Comparison of ENCODE assay signal across 8 cellular contexts in genomic region chr15:40073707-40074490, GRCh38. TPM values are rescaled to one million over a fixed set of nuclear protein-coding genes. Genes with fewer than 3 reads are reported as not detected.
DNase-seq lines count a peak whose midpoint lies in the region; ATAC-seq, FAIRE-seq and TF ChIP-seq lines count a peak whose summit lies in the region.
"Not testable (repeated sequence)": the region's sequence is repeated elsewhere in the genome, so short reads cannot be mapped to it uniquely, and the experiment has no call there.

No MANE protein-coding gene starts in this region.

- peak overlapping the region in 3 of 7 donors; percentile 2 to 55 (median 15) for H3K27ac Mint-ChIP-seq in CD4-positive, alpha-beta memory T cell
- H3K27ac Mint-ChIP-seq in activated CD4-positive, alpha-beta T cell treated with anti-CD3 and anti-CD28 coated beads, Interleukin-2, amount 10 ng/mL, durations not matched to agents 24 days and 14 days = peak overlapping the region; percentile 56
- peak overlapping the region; percentile 39 for H3K27ac Mint-ChIP-seq in activated T-helper 17 cell treated with anti-CD3 and anti-CD28 coated beads, Interleukin-2, amount 50 U/mL, for 72 hours
- not testable (repeated sequence) for H3K27ac Mint-ChIP-seq in memory B cell

- H3K9me1 ChIP-seq in K562 (ENCODE audit: control insufficient read depth, insufficient read depth, low read length) = not testable (repeated sequence)

- in situ Hi-C loops in K562 (cut with MboI) = not testable (repeated sequence)

- H3K27me3 ChIP-seq in CD4-positive, alpha-beta memory T cell (ENCODE audit: insufficient read depth, low read length); K562 (ENCODE audit: control insufficient read depth in 2 of 2, insufficient read depth in 2 of 2, low read length in 2 of 2); upper lobe of right lung: not testable (repeated sequence)

- not testable (repeated sequence) for H3K36me3 ChIP-seq in CD4-positive, alpha-beta memory T cell (ENCODE audit: insufficient read depth, low read length); K562 (ENCODE audit: control insufficient read depth, insufficient read depth, low read length); upper lobe of right lung

- not testable (repeated sequence) for H3K27me3 Mint-ChIP-seq in CD4-positive, alpha-beta memory T cell; activated CD4-positive, alpha-beta T cell treated with anti-CD3 and anti-CD28 coated beads, Interleukin-2, amount 10 ng/mL, durations not matched to agents 24 days and 14 days; memory B cell
- H3K27me3 Mint-ChIP-seq in activated T-helper 17 cell treated with anti-CD3 and anti-CD28 coated beads, Interleukin-2, amount 50 U/mL, for 72 hours = peaks cover 12% of the 10 kb centered on the region

- not testable (repeated sequence) for FAIRE-seq in K562 (lab: Jason Lieb, UNC)

- not testable (repeated sequence) for H3K4me2 ChIP-seq in K562 (ENCODE audit: insufficient read depth, low read length)

- H2AFZ ChIP-seq in K562 (ENCODE audit: low read depth, low read length) = not testable (repeated sequence)

- peak overlapping the region; percentile 26 to 88 (median 76) for H3K4me3 Mint-ChIP-seq in CD4-positive, alpha-beta memory T cell
- H3K4me3 Mint-ChIP-seq in activated CD4-positive, alpha-beta T cell treated with anti-CD3 and anti-CD28 coated beads, Interleukin-2, amount 10 ng/mL, durations not matched to agents 24 days and 14 days = peak overlapping the region; percentile 57
- H3K4me3 Mint-ChIP-seq in activated T-helper 17 cell treated with anti-CD3 and anti-CD28 coated beads, Interleukin-2, amount 50 U/mL, for 72 hours = peak overlapping the region; percentile 59
- peak overlapping the region; percentile 14 for H3K4me3 Mint-ChIP-seq in memory B cell

- not testable (repeated sequence) for H3K4me3 ChIP-seq in CD4-positive, alpha-beta memory T cell (ENCODE audit: low read length in 2 of 2); Jurkat, Clone E6-1 (ENCODE audit: low read length); K562; upper lobe of right lung

- H3K4me1 ChIP-seq in CD4-positive, alpha-beta memory T cell (ENCODE audit: insufficient read depth, low read length) = not testable (repeated sequence)
- H3K4me1 ChIP-seq in K562 (replicated peaks in 1 of 2; ENCODE audit: control insufficient read depth in 2 of 2, insufficient read depth in 2 of 2, low read length in 2 of 2) (peaks cover 9 to 32% of the 10 kb centered on the region in 2 experiments; a peak in 4 of 5 replicates), upper lobe of right lung (peaks cover 12% of the 10 kb centered on the region)

- DNase-seq in CD4-positive, alpha-beta memory T cell; K562 (ENCODE audit: extremely low read depth in 1 of 4, low spot score in 3 of 4); memory B cell (ENCODE audit: low spot score in 2 of 2): not testable (repeated sequence)
- DNase-seq in Jurkat, Clone E6-1 (ENCODE audit: low read depth, low spot score) = peak; percentile 45
- DNase-seq in activated CD4-positive, alpha-beta T cell treated with anti-CD3 and anti-CD28 coated beads, Interleukin-2, amount 10 ng/mL, durations not matched to agents 24 days and 14 days = peak; percentile 58
- DNase-seq in stimulated activated CD4-positive, alpha-beta T cell treated with anti-CD3 and anti-CD28 coated beads, Interleukin-1b, Interleukin-23, amount 100 ng/mL, for 48 hours = peak; percentile 53
- peak; percentile 40 for DNase-seq in upper lobe of right lung

- WGBS in K562 (ENCODE audit: insufficient coverage, low coverage, missing lambda C conversion rate) = 90% methylated on average over 25 of the region's 34 CpGs

- not testable (repeated sequence) for TF ChIP-seq CTCF in K562 (IDR thresholded peaks at IDR 0.05 in 2 of 3, conservative IDR thresholded peaks at IDR 0.05 in 1 of 3; ENCODE audit: insufficient read depth in 2 of 3, low read depth in 1 of 3, low read length in 3 of 3); upper lobe of right lung (IDR thresholded peaks at IDR 0.05)

- not testable (repeated sequence) for H3K9me3 Mint-ChIP-seq in CD4-positive, alpha-beta memory T cell; activated CD4-positive, alpha-beta T cell treated with anti-CD3 and anti-CD28 coated beads, Interleukin-2, amount 10 ng/mL, durations not matched to agents 24 days and 14 days; activated T-helper 17 cell treated with anti-CD3 and anti-CD28 coated beads, Interleukin-2, amount 50 U/mL, for 72 hours; memory B cell

- BruUV-seq in K562 (replicated peaks; lab: Mats Ljungman, UMichigan) = TSS peak; percentile 97

- H3K9me3 ChIP-seq in CD4-positive, alpha-beta memory T cell (ENCODE audit: control insufficient read depth in 1 of 2, low read length in 2 of 2); K562 (replicated peaks; ENCODE audit: control insufficient read depth, insufficient read depth, low read depth, low read length); upper lobe of right lung: not testable (repeated sequence)

- POLR2A ChIA-PET in CD4-positive, alpha-beta memory T cell (lab: Charles Lee; ENCODE audit: partially characterized antibody) = not testable (repeated sequence)
- POLR2A ChIA-PET in K562 (lab: Yijun Ruan, JAX) = interaction anchor here (1.0 kb wide), 1 partner anchor 22 kb away, joined by 3 read pairs; no protein-coding TSS in a partner anchor

- H3K79me2 ChIP-seq in K562 (ENCODE audit: control insufficient read depth, insufficient read depth, low read length) = not testable (repeated sequence)

- not testable (repeated sequence) for H3K4me1 Mint-ChIP-seq in CD4-positive, alpha-beta memory T cell; activated CD4-positive, alpha-beta T cell treated with anti-CD3 and anti-CD28 coated beads, Interleukin-2, amount 10 ng/mL, durations not matched to agents 24 days and 14 days; activated T-helper 17 cell treated with anti-CD3 and anti-CD28 coated beads, Interleukin-2, amount 50 U/mL, for 72 hours
- H3K4me1 Mint-ChIP-seq in memory B cell = peaks cover 12% of the 10 kb centered on the region

- CTCF ChIA-PET in CD4-positive, alpha-beta memory T cell (lab: Charles Lee; ENCODE audit: partially characterized antibody) = interaction anchor here (1.1 to 1.2 kb wide), 3 partner anchors 23 to 200 kb away, joined by 3 to 5 read pairs (median 4); no protein-coding TSS in a partner anchor
- CTCF ChIA-PET in K562 (lab: Yijun Ruan, JAX; ENCODE audit: low intra/inter-chr PET ratio) = not testable (repeated sequence)

- peak; percentile 9 for ATAC-seq in activated T-helper 17 cell treated with anti-CD3 and anti-CD28 coated beads, Interleukin-2, amount 50 U/mL, for 72 hours (replicated peaks)
- not testable (repeated sequence) for ATAC-seq in K562; memory B cell (ENCODE audit: low read depth); upper lobe of right lung

- TF ChIP-seq POLR2A in K562 (conservative IDR thresholded peaks at IDR 0.05) = not testable (repeated sequence)

- H4K20me1 ChIP-seq in K562 (replicated peaks; ENCODE audit: control insufficient read depth, insufficient read depth, low read length) = not testable (repeated sequence)

- intact Hi-C loops in CD4-positive, alpha-beta memory T cell (cut with micrococcal nuclease); activated CD4-positive, alpha-beta T cell treated with anti-CD3 and anti-CD28 coated beads, Interleukin-2, amount 10 ng/mL, durations not matched to agents 24 days and 14 days (cut with micrococcal nuclease); K562 (cut with micrococcal nuclease); upper lobe of right lung (cut with DNase I): not testable (repeated sequence)

- H3K27ac ChIP-seq in CD4-positive, alpha-beta memory T cell (ENCODE audit: low read depth, low read length); K562 (ENCODE audit: extremely low read depth, low read depth, low read length); upper lobe of right lung: not testable (repeated sequence)

- TF ChIP-seq EP300 in K562 (IDR thresholded peaks at IDR 0.05; ENCODE audit: low read length) = not testable (repeated sequence)

- not testable (repeated sequence) for H3K9ac ChIP-seq in K562 (ENCODE audit: insufficient read depth in 1 of 2, low read depth in 2 of 2, low read length in 2 of 2)

- not testable (repeated sequence) for H3K36me3 Mint-ChIP-seq in CD4-positive, alpha-beta memory T cell; activated CD4-positive, alpha-beta T cell treated with anti-CD3 and anti-CD28 coated beads, Interleukin-2, amount 10 ng/mL, durations not matched to agents 24 days and 14 days (ENCODE audit: low read depth); activated T-helper 17 cell treated with anti-CD3 and anti-CD28 coated beads, Interleukin-2, amount 50 U/mL, for 72 hours (ENCODE audit: low read depth); memory B cell

- not testable (repeated sequence) for TF ChIP-seq RAD21 in K562 (CRISPR knock-in tag; conservative IDR thresholded peaks at IDR 0.05 in 1 of 2, IDR thresholded peaks at IDR 0.05 in 1 of 2)

RNA-seq across cellular contexts. Expression of gene BMF, which starts 34.8 kb away (rescaled TPM):
- 10 to 100 TPM; 13.3 to 13.7 TPM for total RNA-seq in CD4-positive, alpha-beta memory T cell
- under 1 TPM; 0.55 to 0.99 TPM for polyA plus RNA-seq in CD4-positive, alpha-beta memory T cell
- polyA plus RNA-seq in Jurkat, Clone E6-1 (2012; ENCODE audit: insufficient read depth, insufficient read length) = 4.5 TPM
- 8.4 and 9.1 TPM in 2 replicates for total RNA-seq in activated CD4-positive, alpha-beta T cell treated with anti-CD3 and anti-CD28 coated beads, Interleukin-2, amount 10 ng/mL, durations not matched to agents 24 days and 14 days
- 10 to 100 TPM in 1 of 2 donors, 1 to 10 TPM in 1; 3.2 to 19.3 TPM for total RNA-seq in activated T-helper 17 cell treated with anti-CD3 and anti-CD28 coated beads, Interleukin-2, amount 50 U/mL, for 72 hours
- total RNA-seq in K562 (2011; cell fraction: chromatin; rRNA removed; ENCODE audit: low replicate concordance) = 0.58 and 3.5 TPM in 2 replicates
- total RNA-seq in K562 (2011; cell fraction: nucleolus; rRNA removed) = 2.5 and 2.8 TPM in 2 replicates
- total RNA-seq in K562 (2011; cell fraction: nucleoplasm; rRNA removed) = 0.81 and 1.7 TPM in 2 replicates
- total RNA-seq in K562 (2014; rRNA removed) (0.41 and 0.59 TPM in 2 replicates), K562 (2014; rRNA removed; fragmentation: Illumina TruSeq; extraction: Trizol) (0.25 and 0.32 TPM in 2 replicates), K562 (2015; rRNA removed; fragmentation: Illumina TruSeq; extraction: Trizol) (0.19 and 0.29 TPM in 2 replicates), K562 (2021) (0.56 and 0.91 TPM in 2 replicates), upper lobe of right lung (15.4 TPM)
- polyA plus RNA-seq in K562 (2011; rRNA removed) (0.35 and 0.59 TPM in 2 replicates), K562 (2014; fragmentation: Illumina TruSeq; extraction: Trizol) (0.52 and 0.87 TPM in 2 replicates), K562 (2014; fragmentation: Nextera tagmentation; extraction: Ambion mirVana) (not detected), K562 (2014; rRNA removed) (0.82 and 0.86 TPM in 2 replicates)
- 0.49 and 0.56 TPM in 2 replicates for polyA plus RNA-seq in K562 (2011; cell fraction: cytosol; rRNA removed)
- 0.76 and 0.92 TPM in 2 replicates for polyA plus RNA-seq in K562 (2011; cell fraction: nucleus; rRNA removed)
- 0.53 and 3.8 TPM in 2 replicates for polyA plus RNA-seq in K562 (2012)
- 0.54 and 1.1 TPM in 2 replicates for polyA minus RNA-seq in K562 (2011; rRNA and poly(A)+ RNA removed)
- 1.2 TPM in 1 of 2 replicates, not detected in the other for polyA minus RNA-seq in K562 (2011; cell fraction: cytosol; rRNA and poly(A)+ RNA removed)
- 0.40 and 1.00 TPM in 2 replicates for polyA minus RNA-seq in K562 (2011; cell fraction: nucleus; rRNA and poly(A)+ RNA removed)

RNA-seq across cellular contexts. Expression of gene SRP14, which starts 34.9 kb away (rescaled TPM):
- 100 to 1,000 TPM; 118 to 120 TPM for total RNA-seq in CD4-positive, alpha-beta memory T cell
- 1,000 to 10,000 TPM in 1 of 2 donors, 100 to 1,000 TPM in 1; 773 to 1,035 TPM for polyA plus RNA-seq in CD4-positive, alpha-beta memory T cell
- polyA plus RNA-seq in Jurkat, Clone E6-1 (2012; ENCODE audit: insufficient read depth, insufficient read length) = 561 TPM
- total RNA-seq in activated CD4-positive, alpha-beta T cell treated with anti-CD3 and anti-CD28 coated beads, Interleukin-2, amount 10 ng/mL, durations not matched to agents 24 days and 14 days = 153 and 155 TPM in 2 replicates
- total RNA-seq in activated T-helper 17 cell treated with anti-CD3 and anti-CD28 coated beads, Interleukin-2, amount 50 U/mL, for 72 hours = 100 to 1,000 TPM; 121 to 140 TPM
- 30.2 and 39.1 TPM in 2 replicates for total RNA-seq in K562 (2011; cell fraction: chromatin; rRNA removed; ENCODE audit: low replicate concordance)
- 32.4 and 37.0 TPM in 2 replicates for total RNA-seq in K562 (2011; cell fraction: nucleolus; rRNA removed)
- 49.5 and 55.9 TPM in 2 replicates for total RNA-seq in K562 (2011; cell fraction: nucleoplasm; rRNA removed)
- total RNA-seq in K562 (2014; rRNA removed) (409 and 442 TPM in 2 replicates), K562 (2014; rRNA removed; fragmentation: Illumina TruSeq; extraction: Trizol) (165 and 189 TPM in 2 replicates), K562 (2015; rRNA removed; fragmentation: Illumina TruSeq; extraction: Trizol) (167 and 189 TPM in 2 replicates), K562 (2021) (155 and 161 TPM in 2 replicates), upper lobe of right lung (132 TPM)
- polyA plus RNA-seq in K562 (2011; rRNA removed) (353 and 402 TPM in 2 replicates), K562 (2014; fragmentation: Illumina TruSeq; extraction: Trizol) (314 and 378 TPM in 2 replicates), K562 (2014; fragmentation: Nextera tagmentation; extraction: Ambion mirVana) (1,000 to 10,000 TPM; 1,071 to 1,097 TPM), K562 (2014; rRNA removed) (657 and 689 TPM in 2 replicates)
- 142 and 212 TPM in 2 replicates for polyA plus RNA-seq in K562 (2011; cell fraction: cytosol; rRNA removed)
- polyA plus RNA-seq in K562 (2011; cell fraction: nucleus; rRNA removed) = 80.9 and 136 TPM in 2 replicates
- polyA plus RNA-seq in K562 (2012) = 199 and 317 TPM in 2 replicates
- polyA minus RNA-seq in K562 (2011; rRNA and poly(A)+ RNA removed) = 128 and 133 TPM in 2 replicates
- 40.4 and 48.7 TPM in 2 replicates for polyA minus RNA-seq in K562 (2011; cell fraction: cytosol; rRNA and poly(A)+ RNA removed)
- polyA minus RNA-seq in K562 (2011; cell fraction: nucleus; rRNA and poly(A)+ RNA removed) = 28.3 and 45.9 TPM in 2 replicates

Comparison
In these comparisons a context has a peak if more than half of its experiments do, and no peak if none do; other contexts are left out.
1. H3K4me3 Mint-ChIP-seq: peak in every context shown above with its lines; median percentile 76 in CD4-positive, alpha-beta memory T cell; 59 in activated T-helper 17 cell treated with anti-CD3 and anti-CD28 coated beads, Interleukin-2, amount 50 U/mL, for 72 hours; 57 in activated CD4-positive, alpha-beta T cell treated with anti-CD3 and anti-CD28 coated beads, Interleukin-2, amount 10 ng/mL, durations not matched to agents 24 days and 14 days; 14 in memory B cell.